ENCODE assay signal across 13 cellular contexts in genomic region chr19:33902802-33903488, GRCh38.
"Had no signal": no experiment of that assay in that cellular context is flagged by ENCODE, and none has a peak within 500 bp of the region (broad histone marks: within the 10 kb centered on the region; RNA-seq: fewer than 3 reads in every experiment).

No MANE protein-coding gene starts in this region.

- H3K4me3 ChIP-seq: stomach, thoracic aorta had no signal

- H3K4me3 Mint-ChIP-seq: activated CD4-positive, alpha-beta memory T cell treated with anti-CD3 and anti-CD28 coated beads, Interleukin-2, amount 10 ng/mL, durations not matched to agents 7 days and 5 days; activated CD4-positive, alpha-beta T cell treated with anti-CD3 and anti-CD28 coated beads for 36 hours; activated T-helper 1 cell treated with anti-CD3 and anti-CD28 coated beads, Interleukin-12 subunit alpha, Interleukin-12 subunit beta, Interleukin-2, Interleukin-4 antibody, amounts not matched to agents 30 ng/mL and 10 ng/mL and 1 ng/mL, durations not matched to agents 14 hours and 24 hours and 36 hours; mesothelial cell of epicardium; naive B cell had no signal

- DNase-seq: activated CD4-positive, alpha-beta memory T cell treated with anti-CD3 and anti-CD28 coated beads, Interleukin-2, amount 10 ng/mL, durations not matched to agents 7 days and 5 days; activated CD4-positive, alpha-beta T cell treated with anti-CD3 and anti-CD28 coated beads for 36 hours; activated CD8-positive, alpha-beta memory T cell treated with anti-CD3 and anti-CD28 coated beads, Interleukin-2, amount 50 U/mL, for 4 hours; activated naive CD4-positive, alpha-beta T cell; aorta; kidney; naive B cell; posterior cingulate gyrus; stomach had no signal

- H3K36me3 Mint-ChIP-seq: mesothelial cell of epicardium had no signal

- H3K27ac Mint-ChIP-seq: activated CD4-positive, alpha-beta memory T cell treated with anti-CD3 and anti-CD28 coated beads, Interleukin-2, amount 10 ng/mL, durations not matched to agents 7 days and 5 days; activated CD4-positive, alpha-beta T cell treated with anti-CD3 and anti-CD28 coated beads for 36 hours; activated T-helper 1 cell treated with anti-CD3 and anti-CD28 coated beads, Interleukin-12 subunit alpha, Interleukin-12 subunit beta, Interleukin-2, Interleukin-4 antibody, amounts not matched to agents 30 ng/mL and 10 ng/mL and 1 ng/mL, durations not matched to agents 14 hours and 24 hours and 36 hours; mesothelial cell of epicardium; naive B cell had no signal

- ATAC-seq: activated CD4-positive, alpha-beta T cell treated with anti-CD3 and anti-CD28 coated beads for 36 hours had no signal

- H3K36me3 ChIP-seq: stomach, thoracic aorta had no signal

- H3K27ac ChIP-seq: stomach, thoracic aorta, VCaP had no signal
